In the genomic region with DNA sequence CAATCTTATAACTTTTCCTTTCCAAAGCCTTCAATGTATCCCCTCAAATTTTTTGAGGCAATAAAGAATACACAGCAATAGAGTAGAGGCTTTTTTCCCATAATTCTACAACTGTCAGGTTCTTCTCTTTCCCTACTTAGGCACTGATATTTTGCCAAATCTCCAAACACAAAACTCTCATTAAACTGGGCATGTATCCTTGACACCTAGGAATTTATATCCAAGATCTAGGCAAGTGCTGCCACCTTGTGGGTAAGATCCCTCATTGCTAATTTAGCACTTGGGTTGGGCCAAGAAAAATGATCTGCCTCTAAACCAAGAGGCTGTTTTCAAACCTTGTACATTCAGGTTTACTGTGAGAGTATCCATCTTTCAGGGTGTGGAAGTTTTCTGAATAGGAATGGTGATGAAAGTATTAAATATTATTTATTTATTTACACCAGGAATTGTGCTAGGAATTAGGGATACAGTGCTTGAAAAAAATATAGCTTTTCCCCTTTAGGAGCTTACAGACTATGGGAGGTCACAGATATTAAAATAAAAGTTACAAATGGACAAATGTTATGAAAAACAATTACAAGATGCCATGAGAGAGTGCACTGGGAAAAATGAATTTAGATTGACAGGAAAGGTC, we compare ENCODE assay signal across 8 cellular contexts. TPM values are rescaled to one million over a fixed set of nuclear protein-coding genes. Genes with fewer than 3 reads are reported as not detected.
DNase-seq lines count a peak whose midpoint lies in the region; ATAC-seq and TF ChIP-seq lines count a peak whose summit lies in the region.

No MANE protein-coding gene starts in this region.

- ATAC-seq in CD4-positive, CD25-positive, alpha-beta regulatory T cell (ENCODE audit: low read depth in 2 of 2): peak in 1 of 2 donors; percentile 57
- ATAC-seq in activated T-cell treated with anti-CD3 and anti-CD28 coated beads, Interleukin-2, amount 50 U/mL, for 72 hours (replicated peaks in 1 of 2): no peak
- ATAC-seq in HG03175 (IDR thresholded peaks at IDR 0.05; ENCODE audit: unreplicated experiment): no peak
- ATAC-seq in HG03565 (IDR thresholded peaks at IDR 0.05; ENCODE audit: unreplicated experiment): no peak

- H3K4me1 ChIP-seq in CD4-positive, CD25-positive, alpha-beta regulatory T cell (ENCODE audit: control insufficient read depth, insufficient read depth, low read length, poor library complexity, severe bottlenecking): no peaks in the 10 kb centered on the region

- no peak overlapping the region for H3K27ac ChIP-seq in CD4-positive, CD25-positive, alpha-beta regulatory T cell (ENCODE audit: insufficient read depth, low read length, poor library complexity, severe bottlenecking)

- H3K27ac Mint-ChIP-seq in CD4-positive, CD25-positive, alpha-beta regulatory T cell: peak overlapping the region in 1 of 3 donors; percentile 9
- H3K27ac Mint-ChIP-seq in activated T-cell treated with anti-CD3 and anti-CD28 coated beads, Interleukin-2, amount 50 U/mL, for 72 hours: no peak overlapping the region

- DNase-seq in CD4-positive, CD25-positive, alpha-beta regulatory T cell: peak; percentile 49 to 74 (median 59)
- DNase-seq in HCEC 1CT: peak; percentile 45
- peak; percentile 71 for DNase-seq in NCI-H82 (lab: John Stamatoyannopoulos, UW)
- DNase-seq in activated T-cell treated with anti-CD3 and anti-CD28 coated beads, Interleukin-2, amount 50 U/mL, for 72 hours: peak; percentile 56 to 60
- peak; percentile 78 for DNase-seq in fibroblast of the aortic adventitia (ENCODE audit: low read depth)
- DNase-seq in nucleus accumbens (lab: John Stamatoyannopoulos, UW): peak in 35 of 56 donors; percentile 0 to 83 (median 36)

- no peaks in the 10 kb centered on the region for H3K27me3 ChIP-seq in CD4-positive, CD25-positive, alpha-beta regulatory T cell (ENCODE audit: control insufficient read depth, insufficient read depth, low read length)

- peak; percentile 76 for TF ChIP-seq CTCF in fibroblast of the aortic adventitia (IDR thresholded peaks at IDR 0.05; ENCODE audit: insufficient read depth, low read length)

- H3K36me3 Mint-ChIP-seq in CD4-positive, CD25-positive, alpha-beta regulatory T cell: peaks cover 37% of the 10 kb centered on the region
- peaks cover 6 to 18% of the 10 kb centered on the region in 2 donors for H3K36me3 Mint-ChIP-seq in activated T-cell treated with anti-CD3 and anti-CD28 coated beads, Interleukin-2, amount 50 U/mL, for 72 hours (ENCODE audit: insufficient read depth in 2 of 2)

- H3K9me3 Mint-ChIP-seq in CD4-positive, CD25-positive, alpha-beta regulatory T cell: no peaks in the 10 kb centered on the region
- no peaks in the 10 kb centered on the region for H3K9me3 Mint-ChIP-seq in activated T-cell treated with anti-CD3 and anti-CD28 coated beads, Interleukin-2, amount 50 U/mL, for 72 hours

- H3K27me3 Mint-ChIP-seq in CD4-positive, CD25-positive, alpha-beta regulatory T cell: no peaks in the 10 kb centered on the region
- H3K27me3 Mint-ChIP-seq in activated T-cell treated with anti-CD3 and anti-CD28 coated beads, Interleukin-2, amount 50 U/mL, for 72 hours (ENCODE audit: low read depth): no peaks in the 10 kb centered on the region

- no peak overlapping the region for H3K4me3 Mint-ChIP-seq in CD4-positive, CD25-positive, alpha-beta regulatory T cell
- no peak overlapping the region for H3K4me3 Mint-ChIP-seq in activated T-cell treated with anti-CD3 and anti-CD28 coated beads, Interleukin-2, amount 50 U/mL, for 72 hours

- peaks cover 0 to 12% (median 7%) of the 10 kb centered on the region in 4 donors for H3K4me1 Mint-ChIP-seq in CD4-positive, CD25-positive, alpha-beta regulatory T cell
- H3K4me1 Mint-ChIP-seq in activated T-cell treated with anti-CD3 and anti-CD28 coated beads, Interleukin-2, amount 50 U/mL, for 72 hours (ENCODE audit: low read depth): peaks cover 16% of the 10 kb centered on the region

- no peaks in the 10 kb centered on the region for H3K9me3 ChIP-seq in CD4-positive, CD25-positive, alpha-beta regulatory T cell (ENCODE audit: control insufficient read depth in 2 of 2, low read length in 2 of 2)

- H3K36me3 ChIP-seq in CD4-positive, CD25-positive, alpha-beta regulatory T cell (ENCODE audit: control insufficient read depth, insufficient read depth, low read length): peaks cover 8% of the 10 kb centered on the region

- H3K4me3 ChIP-seq in CD4-positive, CD25-positive, alpha-beta regulatory T cell (ENCODE audit: low read depth, low read length): no peak overlapping the region
- H3K4me3 ChIP-seq in fibroblast of the aortic adventitia (ENCODE audit: low read depth, low read length): no peak overlapping the region

RNA-seq across cellular contexts. Expression of a gene that starts 17.6 kb away (rescaled TPM):
- total RNA-seq in CD4-positive, CD25-positive, alpha-beta regulatory T cell: 21.5 TPM
- polyA plus RNA-seq in CD4-positive, CD25-positive, alpha-beta regulatory T cell: 10 to 100 TPM in 1 of 4 donors, 1 to 10 TPM in 3; 5.5 to 13.3 (median 9.1) TPM
- total RNA-seq in activated T-cell treated with anti-CD3 and anti-CD28 coated beads, Interleukin-2, amount 50 U/mL, for 72 hours: 10 to 100 TPM; 18.7 to 23.3 TPM
- 17.6 and 23.2 TPM in 2 replicates for total RNA-seq in fibroblast of the aortic adventitia (ENCODE audit: low replicate concordance)

RNA-seq across cellular contexts. Expression of a gene that starts 18.1 kb away (rescaled TPM):
- 47.4 TPM for total RNA-seq in CD4-positive, CD25-positive, alpha-beta regulatory T cell
- polyA plus RNA-seq in CD4-positive, CD25-positive, alpha-beta regulatory T cell: 10 to 100 TPM; 18.0 to 30.1 (median 21.5) TPM
- 10 to 100 TPM; 24.3 to 25.4 TPM for total RNA-seq in activated T-cell treated with anti-CD3 and anti-CD28 coated beads, Interleukin-2, amount 50 U/mL, for 72 hours
- total RNA-seq in fibroblast of the aortic adventitia (ENCODE audit: low replicate concordance): 43.3 and 59.6 TPM in 2 replicates
